Comparison of ENCODE assay signal across 8 cellular contexts in the genomic region with DNA sequence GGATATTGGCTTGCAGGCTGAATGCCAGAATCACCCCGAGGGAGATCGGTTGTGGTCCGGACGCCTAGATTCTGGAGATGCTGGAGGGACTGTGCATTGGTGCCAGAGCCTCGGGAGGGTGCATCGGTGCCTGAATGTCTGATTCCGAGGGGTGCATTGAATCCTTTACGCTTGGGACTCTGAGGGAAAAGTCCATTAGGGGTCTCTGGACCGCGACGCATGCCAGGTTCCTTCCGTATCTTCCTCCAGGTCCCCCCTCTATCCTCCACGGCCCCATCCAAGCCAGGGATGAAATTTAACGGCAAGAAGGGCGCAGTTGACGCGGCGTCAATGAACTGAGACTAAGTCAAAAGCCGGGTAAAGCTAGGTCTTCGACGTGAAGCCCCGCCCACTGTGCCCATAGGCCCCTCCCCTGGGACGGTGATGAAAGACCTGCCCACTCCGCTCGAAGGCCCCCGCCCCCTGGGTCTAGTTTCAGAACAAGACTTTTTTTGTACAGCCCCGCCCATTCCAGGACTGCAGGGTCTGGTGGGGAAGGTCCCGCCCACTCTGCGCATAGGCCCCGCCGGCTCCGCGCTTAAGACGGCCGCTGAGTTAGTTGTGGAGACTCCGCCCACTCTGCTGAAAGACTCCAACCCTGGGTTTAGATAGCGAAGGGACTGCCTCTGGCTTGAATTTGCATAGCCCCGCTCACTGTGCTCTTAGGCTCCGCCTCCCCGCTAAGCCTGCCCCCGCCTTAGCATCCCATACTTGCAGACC. TPM values are rescaled to one million over a fixed set of nuclear protein-coding genes. Genes with fewer than 3 reads are reported as not detected.
DNase-seq lines count a peak whose midpoint lies in the region; ATAC-seq and TF ChIP-seq lines count a peak whose summit lies in the region.

No MANE protein-coding gene starts in this region.

- H3K9me3 ChIP-seq in A673 (ENCODE audit: low read depth, low read length, poor library complexity, severe bottlenecking) = peaks cover 1% of the 10 kb centered on the region

- intact Hi-C loops in A673 (cut with micrococcal nuclease; ENCODE audit: unreplicated experiment) = loop anchor here (2.0 to 10.0 kb wide), 2 partner anchors 63 to 131 kb away; a partner anchor contains a TSS

- no peaks in the 10 kb centered on the region for H3K27me3 ChIP-seq in A673 (replicated peaks; ENCODE audit: insufficient read depth, low read depth, low read length, poor library complexity)

- peak; percentile 50 for ATAC-seq in GM18873 (IDR thresholded peaks at IDR 0.05; ENCODE audit: low FRiP score, unreplicated experiment)
- ATAC-seq in HG03159 (IDR thresholded peaks at IDR 0.05; ENCODE audit: unreplicated experiment) = peak; percentile 59

- DNase-seq in A673 (ENCODE audit: low spot score) (peak; percentile 100), NCI-H345 treated with DMSO at 0.1 percent for 48 hours (lab: John Stamatoyannopoulos, UW; ENCODE audit: unreplicated experiment) (peak; percentile 82), cerebellar nuclear complex (lab: John Stamatoyannopoulos, UW) (peak; percentile 41 to 81), islet precursor cell (peak; percentile 100)
- DNase-seq in activated CD4-positive, CD25-positive, alpha-beta regulatory T cell treated with anti-CD3 and anti-CD28 coated beads, Interleukin-2, amount 50 U/mL, for 72 hours = peak; percentile 92
- DNase-seq in stimulated activated CD4-positive, alpha-beta T cell treated with anti-CD3 and anti-CD28 coated beads, Interleukin-12 subunit alpha, Interleukin-12 subunit beta, amount 100 ng/mL, for 24 hours (ENCODE audit: low read depth in 2 of 2) = peak; percentile 75 to 94

- no peak for TF ChIP-seq CTCF in A673 (conservative IDR thresholded peaks at IDR 0.05; ENCODE audit: low read depth, low read length)

- peak overlapping the region; percentile 63 for H3K4me3 ChIP-seq in A673 (ENCODE audit: low read depth, low read length, poor library complexity, severe bottlenecking)

- POLR2A ChIA-PET in A673 (lab: Charles Lee; ENCODE audit: low non-redundant PET) = interaction anchor here (0.7 kb wide), 1 partner anchor 62 kb away, joined by 4 read pairs; a partner anchor contains a TSS

- H3K27ac ChIP-seq in A673 (ENCODE audit: low read depth, low read length, poor library complexity, severe bottlenecking) = peak overlapping the region; percentile 86

- H3K36me3 ChIP-seq in A673 (ENCODE audit: insufficient read depth, low read length, poor library complexity, severe bottlenecking) = peaks cover 8% of the 10 kb centered on the region

- peaks cover 13% of the 10 kb centered on the region for H3K4me1 ChIP-seq in A673 (ENCODE audit: insufficient read depth, low read length, poor library complexity, severe bottlenecking)

- CTCF ChIA-PET in A673 (lab: Charles Lee) = interaction anchor here (0.5 to 1.7 kb wide), 4 partner anchors 14 to 88 kb away, joined by 3 to 7 read pairs (median 4); no protein-coding TSS in a partner anchor

- BruUV-seq in A673 (replicated peaks; lab: Mats Ljungman, UMichigan) = no TSS peak

RNA-seq across cellular contexts. Expression of a gene that starts 0.7 kb away (rescaled TPM):
- total RNA-seq in A673 (2021) = 2.8 and 3.1 TPM in 2 replicates

RNA-seq across cellular contexts. Expression of a gene that starts 6.7 kb away (rescaled TPM):
- 8.8 and 15.3 TPM in 2 replicates for total RNA-seq in A673 (2021)

RNA-seq across cellular contexts. Expression of a gene that starts 29.2 kb away (rescaled TPM):
- 9.0 and 11.2 TPM in 2 replicates for total RNA-seq in A673 (2021)

RNA-seq across cellular contexts. Expression of a gene that starts 41.6 kb away (rescaled TPM):
- total RNA-seq in A673 (2021) = 69.4 and 86.0 TPM in 2 replicates

RNA-seq across cellular contexts. Expression of a gene that starts 41.9 kb away (rescaled TPM):
- 14.3 and 15.6 TPM in 2 replicates for total RNA-seq in A673 (2021)

Comparison
In these comparisons a context has a peak if more than half of its experiments do, and no peak if none do; other contexts are left out.
1. Peak in every context shown above with its lines: DNase-seq, ATAC-seq, H3K4me3 ChIP-seq and H3K27ac ChIP-seq.